8 cellular contexts compared by ENCODE assay signal in genomic region chr12:50283924-50284236, GRCh38. TPM values are rescaled to one million over a fixed set of nuclear protein-coding genes. Genes with fewer than 3 reads are reported as not detected.
DNase-seq lines count a peak whose midpoint lies in the region; ATAC-seq and TF ChIP-seq lines count a peak whose summit lies in the region.

No MANE protein-coding gene starts in this region.

- peak overlapping the region; percentile 84 for H3K4me3 Mint-ChIP-seq in activated CD4-positive, alpha-beta T cell treated with anti-CD3 and anti-CD28 coated beads, Interleukin-2, amount 10 ng/mL, durations not matched to agents 24 days and 14 days

- intact Hi-C loops in activated CD4-positive, alpha-beta T cell treated with anti-CD3 and anti-CD28 coated beads, Interleukin-2, amount 10 ng/mL, durations not matched to agents 24 days and 14 days (cut with micrococcal nuclease) = loop anchor here (1.0 kb wide), 4 partner anchors 37 to 116 kb away; partner anchors contain the start of gene LARP4

- peak overlapping the region; percentile 80 for H3K27ac Mint-ChIP-seq in activated CD4-positive, alpha-beta T cell treated with anti-CD3 and anti-CD28 coated beads, Interleukin-2, amount 10 ng/mL, durations not matched to agents 24 days and 14 days

- TF ChIP-seq POLR2A in NB4 (IDR thresholded peaks at IDR 0.05; ENCODE audit: extremely low read depth, insufficient read length) = no peak

- no peak for DNase-seq in activated CD4-positive, alpha-beta T cell treated with anti-CD3 and anti-CD28 coated beads, Interleukin-2, amount 10 ng/mL, durations not matched to agents 24 days and 14 days
- no peak for DNase-seq in activated CD4-positive, alpha-beta T cell treated with anti-CD3 and anti-CD28 coated beads, Interleukin-2, amount 50 U/mL, for 48 hours
- DNase-seq in NB4 (ENCODE audit: low read depth) = no peak
- no peak for DNase-seq in coronary artery (ENCODE audit: low spot score)
- no peak for DNase-seq in NCI-H2107 (lab: John Stamatoyannopoulos, UW)
- no peak for DNase-seq in activated effector memory CD4-positive, alpha-beta T cell treated with Interleukin-2 at 50 U/mL for 16 hours

- no peaks in the 10 kb centered on the region for H3K4me1 ChIP-seq in mesodermal cell (ENCODE audit: control insufficient read depth, insufficient read depth, low read length, poor library complexity, severe bottlenecking)

- no peaks in the 10 kb centered on the region for H3K9me3 Mint-ChIP-seq in activated CD4-positive, alpha-beta T cell treated with anti-CD3 and anti-CD28 coated beads, Interleukin-2, amount 10 ng/mL, durations not matched to agents 24 days and 14 days

- no peak for TF ChIP-seq CTCF in NB4 (IDR thresholded peaks at IDR 0.05; ENCODE audit: low read depth, low read length)
- no peak for TF ChIP-seq CTCF in coronary artery (IDR thresholded peaks at IDR 0.05)

- H3K4me3 ChIP-seq in NB4 (ENCODE audit: low read depth, low read length) = peak overlapping the region; percentile 80
- H3K4me3 ChIP-seq in coronary artery = peak overlapping the region; percentile 99
- H3K4me3 ChIP-seq in mesodermal cell (ENCODE audit: extremely low read depth, insufficient read depth, low read length, poor library complexity, severe bottlenecking) = peak overlapping the region; percentile 73

- H3K36me3 Mint-ChIP-seq in activated CD4-positive, alpha-beta T cell treated with anti-CD3 and anti-CD28 coated beads, Interleukin-2, amount 10 ng/mL, durations not matched to agents 24 days and 14 days (ENCODE audit: low read depth) = no peaks in the 10 kb centered on the region

- H3K4me1 Mint-ChIP-seq in activated CD4-positive, alpha-beta T cell treated with anti-CD3 and anti-CD28 coated beads, Interleukin-2, amount 10 ng/mL, durations not matched to agents 24 days and 14 days = peaks cover 14% of the 10 kb centered on the region

- no peaks in the 10 kb centered on the region for H3K36me3 ChIP-seq in mesodermal cell (ENCODE audit: control insufficient read depth, insufficient read depth, low read length)

- no peak for ATAC-seq in HG02759 (IDR thresholded peaks at IDR 0.05; ENCODE audit: unreplicated experiment)

- H3K27ac ChIP-seq in coronary artery (peak overlapping the region; percentile 87 to 91), mesodermal cell (ENCODE audit: low read depth, low read length, severe bottlenecking) (no peak overlapping the region)

- H3K27me3 Mint-ChIP-seq in activated CD4-positive, alpha-beta T cell treated with anti-CD3 and anti-CD28 coated beads, Interleukin-2, amount 10 ng/mL, durations not matched to agents 24 days and 14 days = peaks cover 15% of the 10 kb centered on the region

- H3K9me3 ChIP-seq in mesodermal cell (ENCODE audit: control insufficient read depth, low read length) = no peaks in the 10 kb centered on the region

- WGBS in mesodermal cell (ENCODE audit: insufficient coverage in 2 of 2), 2 experiments = 47 to 60% methylated on average over 3 to 4 of the region's 6 CpGs

RNA-seq across cellular contexts. Expression of gene LIMA1, which starts 0.6 kb away (rescaled TPM):
- total RNA-seq in activated CD4-positive, alpha-beta T cell treated with anti-CD3 and anti-CD28 coated beads, Interleukin-2, amount 10 ng/mL, durations not matched to agents 24 days and 14 days = 94.6 and 98.2 TPM in 2 replicates
- 42.5 TPM for polyA plus RNA-seq in mesodermal cell (2013, experiment 1 of 2)
- 38.9 TPM for polyA plus RNA-seq in mesodermal cell (2013, experiment 2 of 2)
